Comparison of ENCODE assay signal across 13 cellular contexts in genomic region chr12:96192926-96193573, GRCh38. TPM values are rescaled to one million over a fixed set of nuclear protein-coding genes. Genes with fewer than 3 reads are reported as not detected.
DNase-seq lines count a peak whose midpoint lies in the region; ATAC-seq and TF ChIP-seq lines count a peak whose summit lies in the region.
"Had no signal": no experiment of that assay in that cellular context is flagged by ENCODE, and none has a peak within 500 bp of the region (broad histone marks: within the 10 kb centered on the region; RNA-seq: fewer than 3 reads in every experiment).

No MANE protein-coding gene starts in this region.

- H3K4me1 Mint-ChIP-seq in T-helper 1 cell treated with Interleukin-12 subunit alpha and Interleukin-12 subunit beta and Interleukin-4 antibody, amounts not matched to agents 30 μg/mL and 1 μg/mL, for 36 hours (ENCODE audit: low read depth) = peaks cover 30% of the 10 kb centered on the region

- H3K36me3 ChIP-seq in RWPE2 (ENCODE audit: low read depth) (no peaks in the 10 kb centered on the region), gastroesophageal sphincter (no peaks in the 10 kb centered on the region)
- H3K36me3 ChIP-seq: ovary had no signal

- H3K27ac ChIP-seq in RWPE2 (ENCODE audit: poor library complexity, severe bottlenecking) (peak overlapping the region; percentile 98), gastroesophageal sphincter (peak overlapping the region in 3 of 4 donors; percentile 84 to 90 (median 89)), skin epidermis (peak overlapping the region in 15 of 21 experiments; percentile 0 to 99 (median 88))

- 77 to 84% methylated on average over 6 to 9 of the region's 9 CpGs for WGBS in gastroesophageal sphincter (ENCODE audit: low coverage in 1 of 2), 2 donors

- no peaks in the 10 kb centered on the region for H3K9me3 Mint-ChIP-seq in T-helper 1 cell treated with Interleukin-12 subunit alpha and Interleukin-12 subunit beta and Interleukin-4 antibody, amounts not matched to agents 30 μg/mL and 1 μg/mL, for 36 hours

- H3K4me3 Mint-ChIP-seq in T-helper 1 cell treated with Interleukin-12 subunit alpha and Interleukin-12 subunit beta and Interleukin-4 antibody, amounts not matched to agents 30 μg/mL and 1 μg/mL, for 36 hours = peak overlapping the region; percentile 77

- H3K9me3 ChIP-seq in RWPE2 (ENCODE audit: severe bottlenecking) = no peaks in the 10 kb centered on the region
- no peaks in the 10 kb centered on the region for H3K9me3 ChIP-seq in gastroesophageal sphincter
- H3K9me3 ChIP-seq: ovary had no signal

- H3K4me3 ChIP-seq in RWPE2 (ENCODE audit: severe bottlenecking) (peak overlapping the region; percentile 78), gastroesophageal sphincter (peak overlapping the region in 1 of 2 donors; percentile 82), skin epidermis (peak overlapping the region in 1 of 7 experiments; percentile 79)

- peaks cover 6% of the 10 kb centered on the region for H3K36me3 Mint-ChIP-seq in T-helper 1 cell treated with Interleukin-12 subunit alpha and Interleukin-12 subunit beta and Interleukin-4 antibody, amounts not matched to agents 30 μg/mL and 1 μg/mL, for 36 hours (ENCODE audit: low read depth)

- no peak for TF ChIP-seq EP300 in gastroesophageal sphincter (IDR thresholded peaks at IDR 0.05)

- no peak for TF ChIP-seq POLR2A in gastroesophageal sphincter (IDR thresholded peaks at IDR 0.05)

- no peaks in the 10 kb centered on the region for H3K27me3 Mint-ChIP-seq in T-helper 1 cell treated with Interleukin-12 subunit alpha and Interleukin-12 subunit beta and Interleukin-4 antibody, amounts not matched to agents 30 μg/mL and 1 μg/mL, for 36 hours (ENCODE audit: low read depth)

- H3K4me1 ChIP-seq in RWPE2 (ENCODE audit: insufficient read depth, poor library complexity, severe bottlenecking) (peaks cover 14% of the 10 kb centered on the region), gastroesophageal sphincter (peaks cover 0 to 32% (median 3%) of the 10 kb centered on the region in 3 donors)

- H3K27me3 ChIP-seq in RWPE2 (ENCODE audit: insufficient read depth, poor library complexity, severe bottlenecking) = no peaks in the 10 kb centered on the region
- no peaks in the 10 kb centered on the region for H3K27me3 ChIP-seq in gastroesophageal sphincter
- H3K27me3 ChIP-seq: hepatocyte, ovary had no signal

- DNase-seq in T-helper 1 cell (no peak), RWPE2 (ENCODE audit: low spot score) (no peak), C1 segment of cervical spinal cord (lab: John Stamatoyannopoulos, UW) (no peak), NOMO-1 treated with dmso at 0.1 percent for 144 hours (lab: John Stamatoyannopoulos, UW; ENCODE audit: unreplicated experiment) (no peak)
- DNase-seq: activated CD4-positive, alpha-beta T cell treated with anti-CD3 and anti-CD28 coated beads for 1 hour; NCI-H1694; PC-3 had no signal

- no peak for TF ChIP-seq CTCF in RWPE2 (IDR thresholded peaks at IDR 0.05; ENCODE audit: poor library complexity, severe bottlenecking)
- TF ChIP-seq CTCF in gastroesophageal sphincter (IDR thresholded peaks at IDR 0.05) = no peak

- peak overlapping the region; percentile 81 for H3K27ac Mint-ChIP-seq in T-helper 1 cell treated with Interleukin-12 subunit alpha and Interleukin-12 subunit beta and Interleukin-4 antibody, amounts not matched to agents 30 μg/mL and 1 μg/mL, for 36 hours

- ATAC-seq in RWPE2 (ENCODE audit: low read depth) (no peak), gastroesophageal sphincter (no peak), HG02759 (IDR thresholded peaks at IDR 0.05; ENCODE audit: unreplicated experiment) (no peak)
- ATAC-seq: PC-3 had no signal

RNA-seq across cellular contexts. Expression of gene ELK3, which starts 1.1 kb away (rescaled TPM):
- 10 to 100 TPM; 10.1 to 25.3 (median 23.4) TPM for total RNA-seq in gastroesophageal sphincter
